8 cellular contexts compared by ENCODE assay signal in the genomic region with DNA sequence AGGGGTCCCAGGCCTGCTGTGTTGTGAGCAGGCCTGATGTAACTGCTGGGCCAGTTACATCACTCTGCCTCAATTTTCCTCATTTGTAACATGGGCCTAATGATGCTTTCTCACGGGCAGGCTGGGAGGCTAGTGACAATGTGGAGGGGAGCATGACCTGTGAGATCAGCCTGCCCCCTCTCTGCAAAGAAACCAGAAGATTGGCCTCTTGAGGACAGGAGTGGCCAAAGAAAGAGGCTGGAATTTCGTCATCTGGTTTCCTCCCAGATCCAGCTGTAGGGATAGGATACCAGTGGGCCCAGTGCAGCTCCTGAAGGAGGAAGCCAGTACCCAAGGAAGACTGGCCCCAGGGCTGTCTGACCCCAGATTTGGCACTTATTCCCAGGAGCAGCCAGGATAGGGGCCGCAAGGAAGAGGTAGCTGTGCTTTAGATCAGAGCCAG. TPM values are rescaled to one million over a fixed set of nuclear protein-coding genes. Genes with fewer than 3 reads are reported as not detected.
DNase-seq lines count a peak whose midpoint lies in the region; ATAC-seq, FAIRE-seq and TF ChIP-seq lines count a peak whose summit lies in the region.

No MANE protein-coding gene starts in this region.

- peak overlapping the region; percentile 95 to 100 (median 99) for H3K27ac ChIP-seq in Peyer's patch
- H3K27ac ChIP-seq in endodermal cell (ENCODE audit: low read depth, low read length), result peak overlapping the region; percentile 90

- H3K4me1 ChIP-seq in Peyer's patch (peaks cover 20 to 61% (median 35%) of the 10 kb centered on the region in 4 donors), endodermal cell (ENCODE audit: control insufficient read depth, insufficient read depth, low read length) (peaks cover 12% of the 10 kb centered on the region)

- peaks cover 11% of the 10 kb centered on the region for H3K36me3 Mint-ChIP-seq in endodermal cell (ENCODE audit: low read depth)
- H3K36me3 Mint-ChIP-seq in natural killer cell treated with Interleukin-12 subunit alpha and Interleukin-12 subunit beta and Interleukin-15 and Interleukin-18, amount 100 ng/mL, for 72 hours, result no peaks in the 10 kb centered on the region

- H3K9ac ChIP-seq in endodermal cell (ENCODE audit: extremely low read depth, low read length, poor library complexity, severe bottlenecking), result peak overlapping the region; percentile 22

- H3K9me3 ChIP-seq in Peyer's patch (no peaks in the 10 kb centered on the region), endodermal cell (ENCODE audit: control insufficient read depth, low read length) (no peaks in the 10 kb centered on the region)

- no peak for DNase-seq in GM12892 (ENCODE audit: insufficient read length)
- no peak for DNase-seq in Peyer's patch
- peak; percentile 84 for DNase-seq in endodermal cell
- no peak for DNase-seq in natural killer cell treated with Interleukin-12 subunit alpha and Interleukin-12 subunit beta and Interleukin-15 and Interleukin-18, amount 100 ng/mL, for 72 hours (ENCODE audit: low spot score)
- no peak for DNase-seq in NCI-H526 treated with DMSO at 0.1 percent for 48 hours (lab: John Stamatoyannopoulos, UW)
- DNase-seq in OCI-M2 (lab: John Stamatoyannopoulos, UW; ENCODE audit: unreplicated experiment), result no peak

- H3K27me3 Mint-ChIP-seq in endodermal cell (ENCODE audit: insufficient read depth), result no peaks in the 10 kb centered on the region
- H3K27me3 Mint-ChIP-seq in natural killer cell treated with Interleukin-12 subunit alpha and Interleukin-12 subunit beta and Interleukin-15 and Interleukin-18, amount 100 ng/mL, for 72 hours, result no peaks in the 10 kb centered on the region

- no peaks in the 10 kb centered on the region for H3K27me3 ChIP-seq in Peyer's patch
- H3K27me3 ChIP-seq in endodermal cell (ENCODE audit: control insufficient read depth, insufficient read depth, low read length, poor library complexity, severe bottlenecking), result no peaks in the 10 kb centered on the region

- TF ChIP-seq CTCF in Peyer's patch (IDR thresholded peaks at IDR 0.05) (peak in 1 of 6 experiments; percentile 24), endodermal cell (conservative IDR thresholded peaks at IDR 0.05) (no peak)

- no peaks in the 10 kb centered on the region for H3K9me3 Mint-ChIP-seq in endodermal cell
- no peaks in the 10 kb centered on the region for H3K9me3 Mint-ChIP-seq in natural killer cell treated with Interleukin-12 subunit alpha and Interleukin-12 subunit beta and Interleukin-15 and Interleukin-18, amount 100 ng/mL, for 72 hours

- WGBS in endodermal cell (ENCODE audit: insufficient coverage in 1 of 2, insufficient read length in 1 of 2), 2 experiments, result 75 to 76% methylated on average over 3 of the region's 3 CpGs

- no peak for ATAC-seq in natural killer cell treated with Interleukin-12 subunit alpha and Interleukin-12 subunit beta and Interleukin-15 and Interleukin-18, amount 100 ng/mL, for 72 hours
- ATAC-seq in GM21717 (IDR thresholded peaks at IDR 0.05; ENCODE audit: unreplicated experiment) (no peak), GM21619 (IDR thresholded peaks at IDR 0.05; ENCODE audit: unreplicated experiment) (no peak)

- H3K4me1 Mint-ChIP-seq in endodermal cell, result peaks cover 42% of the 10 kb centered on the region
- peaks cover 36 to 37% of the 10 kb centered on the region in 2 donors for H3K4me1 Mint-ChIP-seq in natural killer cell treated with Interleukin-12 subunit alpha and Interleukin-12 subunit beta and Interleukin-15 and Interleukin-18, amount 100 ng/mL, for 72 hours (ENCODE audit: low read depth in 2 of 2)

- H3K4me3 Mint-ChIP-seq in endodermal cell, result peak overlapping the region; percentile 74
- H3K4me3 Mint-ChIP-seq in natural killer cell treated with Interleukin-12 subunit alpha and Interleukin-12 subunit beta and Interleukin-15 and Interleukin-18, amount 100 ng/mL, for 72 hours, result peak overlapping the region; percentile 92

- peak overlapping the region in 2 of 4 donors; percentile 82 to 85 for H3K4me3 ChIP-seq in Peyer's patch
- peak overlapping the region; percentile 83 for H3K4me3 ChIP-seq in endodermal cell (ENCODE audit: low read length)

- H3K36me3 ChIP-seq in Peyer's patch (no peaks in the 10 kb centered on the region), endodermal cell (ENCODE audit: control insufficient read depth, insufficient read depth, low read length) (peaks cover 5% of the 10 kb centered on the region)

- peak; percentile 70 for FAIRE-seq in GM12892 (lab: Jason Lieb, UNC)

- no peak for TF ChIP-seq POLR2A in GM12892 (IDR thresholded peaks at IDR 0.05; ENCODE audit: low read depth, low read length)
- TF ChIP-seq POLR2A in Peyer's patch (IDR thresholded peaks at IDR 0.05), result peak; percentile 16 to 24

- peak overlapping the region; percentile 99 for H3K27ac Mint-ChIP-seq in endodermal cell
- peak overlapping the region; percentile 85 to 91 for H3K27ac Mint-ChIP-seq in natural killer cell treated with Interleukin-12 subunit alpha and Interleukin-12 subunit beta and Interleukin-15 and Interleukin-18, amount 100 ng/mL, for 72 hours

RNA-seq across cellular contexts. Expression of a gene that starts 0.6 kb away (rescaled TPM):
- 14.3 TPM for polyA plus RNA-seq in GM12892 (2012; ENCODE audit: missing spikeins)
- total RNA-seq in Peyer's patch (100 to 1,000 TPM; 118 to 226 (median 185) TPM), endodermal cell (10 to 100 TPM; 39.0 to 58.2 TPM)
- polyA plus RNA-seq in endodermal cell (2013, experiment 1 of 2), result 69.1 TPM
- polyA plus RNA-seq in endodermal cell (2013, experiment 2 of 2), result 66.7 TPM
- 10 to 100 TPM; 55.8 to 73.5 TPM for total RNA-seq in natural killer cell treated with Interleukin-12 subunit alpha and Interleukin-12 subunit beta and Interleukin-15 and Interleukin-18, amount 100 ng/mL, for 72 hours
